Comparison of ENCODE assay signal across 8 cellular contexts in the genomic region with DNA sequence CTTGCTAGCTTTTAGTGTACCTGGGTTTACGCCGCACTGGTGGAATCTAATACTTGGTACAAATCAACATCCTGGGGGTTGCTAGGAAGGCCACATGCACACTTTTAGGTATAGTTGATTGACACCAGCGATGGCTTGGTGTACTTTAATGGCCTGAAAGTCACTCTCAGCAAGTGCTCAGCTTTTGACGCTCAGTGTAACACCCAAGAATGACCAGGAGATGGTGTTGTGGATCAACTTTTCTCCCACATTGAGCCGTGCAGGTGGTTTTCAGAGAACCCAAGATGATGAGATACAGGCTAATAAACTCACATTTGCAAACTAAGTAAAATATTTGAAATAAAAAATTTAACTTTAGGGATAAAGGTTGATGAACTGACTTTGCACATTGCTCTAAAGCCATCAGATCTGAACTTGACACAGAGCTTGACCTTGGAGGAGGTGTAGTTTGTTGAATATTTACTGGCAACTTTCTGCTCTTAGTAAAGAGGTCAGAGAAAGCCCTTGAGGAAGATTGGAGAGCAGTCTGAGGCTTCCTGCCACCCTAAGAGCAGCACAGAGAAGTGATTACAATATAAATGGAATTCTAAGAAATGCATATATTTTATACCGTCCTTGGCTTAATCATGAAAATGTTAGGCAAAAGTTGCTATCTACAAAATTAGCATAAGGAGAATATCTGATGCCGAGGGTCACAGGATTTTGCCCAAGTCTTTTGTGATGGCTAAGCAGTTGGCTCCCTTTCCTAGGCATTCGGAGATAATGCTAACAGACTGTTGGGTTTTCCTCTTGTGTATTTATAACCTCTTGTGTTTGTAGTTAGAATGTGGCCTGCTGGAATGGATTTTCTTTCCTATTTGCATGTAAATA.
A peak's percentile ranks its signal among the peaks of the same experiment; 100 is the strongest.
DNase-seq lines count a peak whose midpoint lies in the region; ATAC-seq and TF ChIP-seq lines count a peak whose summit lies in the region.

No MANE protein-coding gene starts in this region.

- no peak overlapping the region for H2AK9ac ChIP-seq in IMR-90 (replicated peaks; ENCODE audit: low read depth, low read length, poor library complexity)

- H3K9me1 ChIP-seq in IMR-90 (ENCODE audit: insufficient read depth, low read length): peaks cover 3% of the 10 kb centered on the region; the same call in 1 of the 2 replicates

- H3K4me1 Mint-ChIP-seq in endothelial cell (ENCODE audit: unreplicated experiment) (no peaks in the 10 kb centered on the region), mesothelial cell of epicardium (peaks cover 2% of the 10 kb centered on the region)

- H3K4me2 ChIP-seq in IMR-90 (ENCODE audit: low read depth, low read length): no peak overlapping the region; the same call in 1 of the 2 replicates

- in situ Hi-C loops in IMR-90 (cut with MboI; ENCODE audit: low sequenced_read_pairs): loop anchor here (5.0 to 25.0 kb wide), 4 partner anchors 464 to 874 kb away; a partner anchor contains a TSS

- H4K5ac ChIP-seq in IMR-90 (ENCODE audit: low read depth, low read length): peak overlapping the region; percentile 38

- peak overlapping the region; percentile 92; the same call in 1 of the 2 replicates for H4K91ac ChIP-seq in IMR-90 (ENCODE audit: insufficient read depth, low read depth, low read length)

- H2AFZ ChIP-seq in IMR-90 (replicated peaks; ENCODE audit: low read length, poor library complexity): no peak overlapping the region

- ATAC-seq in GM21528 (IDR thresholded peaks at IDR 0.05; ENCODE audit: low FRiP score, unreplicated experiment): peak; percentile 81
- peak; percentile 93 for ATAC-seq in IMR-90 (ENCODE audit: low read depth)
- peak; percentile 98 for ATAC-seq in SK-N-SH treated with all-trans-retinoic acid at 6 μM for 48 hours

- H3K27me3 ChIP-seq in IMR-90 (ENCODE audit: control insufficient read depth, insufficient read depth, low read length): no peaks in the 10 kb centered on the region

- H4K8ac ChIP-seq in IMR-90 (ENCODE audit: low read depth in 2 of 2, low read length in 2 of 2): peak overlapping the region in 1 of 2 experiments; percentile 75; a peak in 2 of 4 replicates

- DNase-seq in activated gamma-delta T cell treated with Interleukin-2 at 50 U/mL for 16 hours (peak; percentile 20), activated gamma-delta T cell (lab: John Stamatoyannopoulos, UW) (no peak), IMR-90 (peak; percentile 80), endothelial cell (ENCODE audit: low spot score) (peak; percentile 48), mesothelial cell of epicardium (ENCODE audit: low spot score in 2 of 2, unreplicated experiment in 2 of 2) (no peak), NCI-H1436 (lab: John Stamatoyannopoulos, UW) (no peak)

- H4K20me1 ChIP-seq in IMR-90 (ENCODE audit: insufficient read depth, low read length): no peaks in the 10 kb centered on the region

- H3K27ac Mint-ChIP-seq in endothelial cell (ENCODE audit: unreplicated experiment): no peak overlapping the region
- H3K27ac Mint-ChIP-seq in mesothelial cell of epicardium: no peak overlapping the region

- POLR2A ChIA-PET in IMR-90 (lab: Charles Lee; ENCODE audit: unreplicated experiment): no interaction called here

- TF ChIP-seq RAD21 in IMR-90 (IDR thresholded peaks at IDR 0.05; ENCODE audit: low read length): peak; percentile 95

- H3K9me3 Mint-ChIP-seq in endothelial cell (ENCODE audit: unreplicated experiment) (no peaks in the 10 kb centered on the region), mesothelial cell of epicardium (no peaks in the 10 kb centered on the region)

- intact Hi-C loops in IMR-90 (cut with micrococcal nuclease): loop anchor here (1.0 to 10.0 kb wide), 11 partner anchors 156 to 1077 kb away; a partner anchor contains a TSS

- no TSS peak for BruUV-seq in IMR-90 (replicated peaks; lab: Mats Ljungman, UMichigan)

- TF ChIP-seq POLR2A in IMR-90 (IDR thresholded peaks at IDR 0.05; ENCODE audit: low read depth, low read length): no peak; the same call in 1 of the 2 replicates

- H3K9me3 ChIP-seq in IMR-90 (ENCODE audit: control insufficient read depth, insufficient read depth, low read length): no peaks in the 10 kb centered on the region

- peak overlapping the region; percentile 74; the same call in 1 of the 2 replicates for H3K27ac ChIP-seq in IMR-90 (ENCODE audit: insufficient read depth, low read length)

- H3K9ac ChIP-seq in IMR-90 (ENCODE audit: low read depth, low read length): no peak overlapping the region

- peak overlapping the region; percentile 90 for H2BK120ac ChIP-seq in IMR-90 (ENCODE audit: low read depth, low read length)

- no CpG with 5 or more reads among the region's 8 CpGs for WGBS in IMR-90 (ENCODE audit: extremely low coverage in 2 of 2, insufficient read length in 1 of 2), 2 experiments

- H2BK15ac ChIP-seq in IMR-90 (ENCODE audit: low read depth, low read length): peak overlapping the region; percentile 87; the same call in 1 of the 3 replicates

- peak; percentile 82 for TF ChIP-seq CTCF in IMR-90 (conservative IDR thresholded peaks at IDR 0.05; ENCODE audit: low read depth, low read length)
- TF ChIP-seq CTCF in endothelial cell (IDR thresholded peaks at IDR 0.05; ENCODE audit: unreplicated experiment): peak; percentile 62
- TF ChIP-seq CTCF in mesothelial cell of epicardium (IDR thresholded peaks at IDR 0.05; ENCODE audit: unreplicated experiment): peak; percentile 74

- no peak overlapping the region for H3K4me3 ChIP-seq in IMR-90 (ENCODE audit: insufficient read depth, low read depth, low read length)

- H3K4me3 Mint-ChIP-seq in endothelial cell (ENCODE audit: unreplicated experiment) (no peak overlapping the region), mesothelial cell of epicardium (no peak overlapping the region)

- H3K79me1 ChIP-seq in IMR-90 (ENCODE audit: low read depth in 1 of 2, low read length in 2 of 2): peaks cover 0 to 3% of the 10 kb centered on the region in 2 experiments; a peak in 1 of 4 replicates

- H3K18ac ChIP-seq in IMR-90 (ENCODE audit: low read depth, low read length): peak overlapping the region; percentile 49

- H3K36me3 Mint-ChIP-seq in endothelial cell (ENCODE audit: low read depth, unreplicated experiment) (no peaks in the 10 kb centered on the region), mesothelial cell of epicardium (no peaks in the 10 kb centered on the region)

- peak overlapping the region; percentile 21; the same call in 1 of the 2 replicates for H3K23ac ChIP-seq in IMR-90 (ENCODE audit: low read depth, low read length)

- H3K36me3 ChIP-seq in IMR-90 (ENCODE audit: control insufficient read depth, insufficient read depth, low read length): no peaks in the 10 kb centered on the region

- CTCF ChIA-PET in IMR-90 (lab: Yijun Ruan, JAX): interaction anchor here (0.6 to 1.2 kb wide), 5 partner anchors 253 to 1048 kb away, joined by 3 to 4 read pairs (median 3); no protein-coding TSS in a partner anchor

- H3K14ac ChIP-seq in IMR-90 (replicated peaks; ENCODE audit: low read depth, low read length): peak overlapping the region; percentile 75; the same call in 1 of the 2 replicates

- H3K4ac ChIP-seq in IMR-90 (ENCODE audit: low read depth, low read length): peak overlapping the region; percentile 40

- H3K56ac ChIP-seq in IMR-90 (ENCODE audit: extremely low read depth, insufficient read depth, low read length): no peak overlapping the region; the same call in 1 of the 2 replicates

- H2AK5ac ChIP-seq in IMR-90 (ENCODE audit: low read depth, low read length): peak overlapping the region; percentile 68; the same call in 1 of the 2 replicates

- peaks cover 7% of the 10 kb centered on the region for H3K4me1 ChIP-seq in IMR-90 (ENCODE audit: control insufficient read depth, insufficient read depth, low read length)

- dilution Hi-C loops in IMR-90 (cut with HindIII; ENCODE audit: low sequenced_read_pairs, unreplicated experiment): no loop called here

- H3K27me3 Mint-ChIP-seq in endothelial cell (ENCODE audit: unreplicated experiment) (peaks cover 2% of the 10 kb centered on the region), mesothelial cell of epicardium (ENCODE audit: low read depth) (peaks cover 6% of the 10 kb centered on the region)

- peak overlapping the region; percentile 92 for H2BK5ac ChIP-seq in IMR-90 (ENCODE audit: low read depth, low read length, poor library complexity, severe bottlenecking)

- H2BK20ac ChIP-seq in IMR-90 (ENCODE audit: low read depth, low read length): peak overlapping the region; percentile 83

TF ChIP-seq in IMR-90, 13 proteins besides CTCF, POLR2A, EP300 and RAD21:
- TF ChIP-seq SMC3 (IDR thresholded peaks at IDR 0.05; ENCODE audit: low read depth, low read length) (peak; percentile 86), CEBPB (IDR thresholded peaks at IDR 0.05; ENCODE audit: low read depth, low read length) (no peak), RCOR1 (IDR thresholded peaks at IDR 0.05; ENCODE audit: insufficient replicate concordance, low read length) (no peak)
- TF ChIP-seq, protein P1, sequence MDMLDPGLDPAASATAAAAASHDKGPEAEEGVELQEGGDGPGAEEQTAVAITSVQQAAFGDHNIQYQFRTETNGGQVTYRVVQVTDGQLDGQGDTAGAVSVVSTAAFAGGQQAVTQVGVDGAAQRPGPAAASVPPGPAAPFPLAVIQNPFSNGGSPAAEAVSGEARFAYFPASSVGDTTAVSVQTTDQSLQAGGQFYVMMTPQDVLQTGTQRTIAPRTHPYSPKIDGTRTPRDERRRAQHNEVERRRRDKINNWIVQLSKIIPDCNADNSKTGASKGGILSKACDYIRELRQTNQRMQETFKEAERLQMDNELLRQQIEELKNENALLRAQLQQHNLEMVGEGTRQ (IDR thresholded peaks at IDR 0.05; ENCODE audit: low read depth, low read length): no peak

TF ChIP-seq in SK-N-SH treated with all-trans-retinoic acid at 6 μM for 48 hours, 23 proteins besides CTCF, POLR2A, EP300 and RAD21:
- no peak for TF ChIP-seq ZFP3 (CRISPR knock-in tag; IDR thresholded peaks at IDR 0.05)

Comparison
In these comparisons a context has a peak if more than half of its experiments do, and no peak if none do; other contexts are left out.
1. DNase-seq: peak in activated gamma-delta T cell treated with Interleukin-2 at 50 U/mL for 16 hours (single experiment), IMR-90 (single experiment) and endothelial cell (single experiment); none in activated gamma-delta T cell (single experiment), mesothelial cell of epicardium (0 of 2) and NCI-H1436 (single experiment).
2. Peak in every context shown above with its lines, with median percentiles within 50 percentile points of each other: ATAC-seq and CTCF ChIP-seq.